In the genomic region with DNA sequence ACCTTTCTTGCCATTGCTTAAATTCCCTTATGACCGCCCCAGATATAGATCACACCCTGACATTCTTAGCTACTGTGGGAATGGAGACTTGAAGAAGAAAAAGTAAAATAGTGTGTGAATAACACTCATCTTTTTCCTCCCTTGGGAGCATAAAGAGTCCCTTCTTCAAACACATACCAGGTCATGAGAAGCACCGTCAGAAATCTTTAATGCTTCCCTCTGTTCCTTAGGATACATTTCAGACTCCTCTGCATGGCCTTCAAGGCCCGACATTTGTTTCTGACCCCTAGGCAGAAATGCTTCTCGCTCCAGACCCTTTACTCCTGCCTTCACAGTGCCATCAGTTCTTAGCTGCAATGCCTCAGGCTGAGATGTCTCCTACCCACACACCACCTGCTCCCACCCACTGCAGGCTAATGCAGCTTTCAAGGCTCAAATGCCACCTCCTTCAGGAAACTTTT, we compare ENCODE assay signal across 16 cellular contexts. TPM values are rescaled to one million over a fixed set of nuclear protein-coding genes. Genes with fewer than 3 reads are reported as not detected.
DNase-seq lines count a peak whose midpoint lies in the region; ATAC-seq, FAIRE-seq and TF ChIP-seq lines count a peak whose summit lies in the region.
"Had no signal": no experiment of that assay in that cellular context is flagged by ENCODE, and none has a peak within 500 bp of the region (broad histone marks: within the 10 kb centered on the region; RNA-seq: fewer than 3 reads in every experiment).

No MANE protein-coding gene starts in this region.

- no peak overlapping the region for H4K91ac ChIP-seq in IMR-90 (ENCODE audit: insufficient read depth, low read depth, low read length)

- peaks cover 14% of the 10 kb centered on the region for H3K9me1 ChIP-seq in IMR-90 (ENCODE audit: insufficient read depth, low read length)

- H3K4me2 ChIP-seq in IMR-90 (ENCODE audit: low read depth, low read length) (peak overlapping the region; percentile 79; the same call in 1 of the 2 replicates), osteoblast (ENCODE audit: insufficient read depth, low read length) (no peak overlapping the region)
- H3K4me2 ChIP-seq: A549 had no signal

- peak overlapping the region; percentile 80; the same call in 1 of the 2 replicates for H2AK5ac ChIP-seq in IMR-90 (ENCODE audit: low read depth, low read length)

- H3K27me3 ChIP-seq in IMR-90 (ENCODE audit: control insufficient read depth, insufficient read depth, low read length) (no peaks in the 10 kb centered on the region), endodermal cell (ENCODE audit: control insufficient read depth, insufficient read depth, low read length, poor library complexity, severe bottlenecking) (no peaks in the 10 kb centered on the region), osteoblast (ENCODE audit: insufficient read depth, low read length) (no peaks in the 10 kb centered on the region), right cardiac atrium (ENCODE audit: control insufficient read depth, insufficient read depth) (no peaks in the 10 kb centered on the region)

- no peak for TF ChIP-seq POLR2A in IMR-90 (IDR thresholded peaks at IDR 0.05; ENCODE audit: low read depth, low read length)

- peaks cover 14% of the 10 kb centered on the region for H3K4me1 ChIP-seq in IMR-90 (ENCODE audit: control insufficient read depth, insufficient read depth, low read length)
- peaks cover 2% of the 10 kb centered on the region for H3K4me1 ChIP-seq in endodermal cell (ENCODE audit: control insufficient read depth, insufficient read depth, low read length)
- H3K4me1 ChIP-seq in osteoblast (ENCODE audit: insufficient read depth, low read length), result peaks cover 15% of the 10 kb centered on the region
- peaks cover 2% of the 10 kb centered on the region for H3K4me1 ChIP-seq in right cardiac atrium (ENCODE audit: control insufficient read depth, insufficient read depth, low read length)

- POLR2A ChIA-PET in IMR-90 (lab: Charles Lee; ENCODE audit: unreplicated experiment), result no interaction called here

- H2BK20ac ChIP-seq in IMR-90 (ENCODE audit: low read depth, low read length), result peak overlapping the region; percentile 64

- peak overlapping the region; percentile 20 to 41; a peak in 2 of 4 replicates for H4K8ac ChIP-seq in IMR-90 (ENCODE audit: low read depth in 2 of 2, low read length in 2 of 2)

- in situ Hi-C loops in IMR-90 (cut with MboI; ENCODE audit: low sequenced_read_pairs), result no loop called here

- H3K14ac ChIP-seq in IMR-90 (replicated peaks; ENCODE audit: low read depth, low read length), result peak overlapping the region; percentile 65

- no peaks in the 10 kb centered on the region for H3K36me3 Mint-ChIP-seq in endodermal cell (ENCODE audit: low read depth)

- H4K20me1 ChIP-seq in IMR-90 (ENCODE audit: insufficient read depth, low read length), result peaks cover 22% of the 10 kb centered on the region
- peaks cover 16% of the 10 kb centered on the region for H4K20me1 ChIP-seq in osteoblast (ENCODE audit: insufficient read depth, low read length)

- H2AFZ ChIP-seq in IMR-90 (replicated peaks; ENCODE audit: low read length, poor library complexity) (no peak overlapping the region), osteoblast (ENCODE audit: low read length) (no peak overlapping the region)

- peaks cover 7% of the 10 kb centered on the region for H3K4me1 Mint-ChIP-seq in endodermal cell

- FAIRE-seq in A204.1 (lab: Jason Lieb, UNC), result peak; percentile 21
- FAIRE-seq: A549 had no signal

- intact Hi-C loops in IMR-90 (cut with micrococcal nuclease), result loop anchor here (1.0 to 5.0 kb wide), 2 partner anchors 7 to 37 kb away; no protein-coding TSS in a partner anchor
- intact Hi-C loops in right cardiac atrium (cut with DNase I), result no loop called here

- H3K4me3 ChIP-seq in IMR-90 (ENCODE audit: insufficient read depth, low read depth, low read length), result no peak overlapping the region
- H3K4me3 ChIP-seq in endodermal cell (ENCODE audit: low read length), result no peak overlapping the region
- no peak overlapping the region for H3K4me3 ChIP-seq in osteoblast (ENCODE audit: insufficient read depth, low read length)
- H3K4me3 ChIP-seq in right cardiac atrium (ENCODE audit: low read length), result no peak overlapping the region
- H3K4me3 ChIP-seq: A549 had no signal

- WGBS in IMR-90 (ENCODE audit: extremely low coverage in 2 of 2, insufficient read length in 1 of 2), 2 experiments, result no CpG with 5 or more reads among the region's 4 CpGs
- 86 to 91% methylated on average over 2 to 3 of the region's 4 CpGs for WGBS in endodermal cell (ENCODE audit: insufficient coverage in 1 of 2, insufficient read length in 1 of 2), 2 experiments
- 76% methylated on average over 4 of the region's 4 CpGs for WGBS in right cardiac atrium

- no peak overlapping the region for H3K4me3 Mint-ChIP-seq in endodermal cell
- H3K4me3 Mint-ChIP-seq: activated T-cell treated with anti-CD3 and anti-CD28 coated beads, Interleukin-2, amount 50 U/mL, for 4 hours had no signal

- peaks cover 97% of the 10 kb centered on the region for H3K79me2 ChIP-seq in osteoblast (ENCODE audit: insufficient read depth, low read length)

- dilution Hi-C loops in IMR-90 (cut with HindIII; ENCODE audit: low sequenced_read_pairs, unreplicated experiment), result no loop called here

- no peak overlapping the region for H3K56ac ChIP-seq in IMR-90 (ENCODE audit: extremely low read depth, insufficient read depth, low read length)

- H3K23ac ChIP-seq in IMR-90 (ENCODE audit: low read depth, low read length), result peak overlapping the region; percentile 1; the same call in 1 of the 2 replicates

- H2BK120ac ChIP-seq in IMR-90 (ENCODE audit: low read depth, low read length), result peak overlapping the region; percentile 16

- peak overlapping the region; percentile 77 for H3K4ac ChIP-seq in IMR-90 (ENCODE audit: low read depth, low read length)

- peaks cover 9% of the 10 kb centered on the region for H3K27me3 Mint-ChIP-seq in endodermal cell (ENCODE audit: insufficient read depth)

- CTCF ChIA-PET in IMR-90 (lab: Yijun Ruan, JAX), result interaction anchor here (0.6 to 2.0 kb wide), 4 partner anchors 9 to 161 kb away, joined by 3 to 5 read pairs (median 4); no protein-coding TSS in a partner anchor

- no peak overlapping the region for H2AK9ac ChIP-seq in IMR-90 (replicated peaks; ENCODE audit: low read depth, low read length, poor library complexity)

- H4K5ac ChIP-seq in IMR-90 (ENCODE audit: low read depth, low read length), result peak overlapping the region; percentile 56

- H3K27ac Mint-ChIP-seq in endodermal cell, result no peak overlapping the region

- H3K36me3 ChIP-seq in IMR-90 (ENCODE audit: control insufficient read depth, insufficient read depth, low read length) (no peaks in the 10 kb centered on the region), endodermal cell (ENCODE audit: control insufficient read depth, insufficient read depth, low read length) (no peaks in the 10 kb centered on the region), osteoblast (ENCODE audit: insufficient read depth, low read length) (no peaks in the 10 kb centered on the region)

- no TSS peak for BruUV-seq in IMR-90 (replicated peaks; lab: Mats Ljungman, UMichigan)

- H3K9ac ChIP-seq in IMR-90 (ENCODE audit: low read depth, low read length) (0 out of 2 replicates have a peak overlapping the region, but pooled peaks have one; percentile 12), endodermal cell (ENCODE audit: extremely low read depth, low read length, poor library complexity, severe bottlenecking) (no peak overlapping the region)

- no peaks in the 10 kb centered on the region for H3K9me3 Mint-ChIP-seq in endodermal cell
- H3K9me3 Mint-ChIP-seq: activated T-cell treated with anti-CD3 and anti-CD28 coated beads, Interleukin-2, amount 50 U/mL, for 4 hours had no signal

- H2BK5ac ChIP-seq in IMR-90 (ENCODE audit: low read depth, low read length, poor library complexity, severe bottlenecking), result peak overlapping the region; percentile 90

- TF ChIP-seq CTCF in IMR-90 (conservative IDR thresholded peaks at IDR 0.05; ENCODE audit: low read depth, low read length) (no peak), endodermal cell (conservative IDR thresholded peaks at IDR 0.05) (no peak), osteoblast (IDR thresholded peaks at IDR 0.05; ENCODE audit: extremely low read depth, low read depth, low read length) (no peak)

- ATAC-seq in IMR-90 (ENCODE audit: low read depth), result peak; percentile 13
- ATAC-seq in HG03039 (IDR thresholded peaks at IDR 0.05; ENCODE audit: unreplicated experiment), result no peak
- no peak for ATAC-seq in right cardiac atrium
- no peak for ATAC-seq in GM18909 (IDR thresholded peaks at IDR 0.05; ENCODE audit: poor library complexity, unreplicated experiment)
- no peak for ATAC-seq in GM19397 (IDR thresholded peaks at IDR 0.05; ENCODE audit: unreplicated experiment)
- ATAC-seq: A549; activated T-cell treated with anti-CD3 and anti-CD28 coated beads, Interleukin-2, amount 50 U/mL, for 4 hours had no signal

- H3K18ac ChIP-seq in IMR-90 (ENCODE audit: low read depth, low read length), result peak overlapping the region; percentile 69; the same call in 1 of the 2 replicates

- H3K27ac ChIP-seq in IMR-90 (ENCODE audit: insufficient read depth, low read length), result peak overlapping the region; percentile 38; the same call in 1 of the 2 replicates
- peak overlapping the region; percentile 7 for H3K27ac ChIP-seq in endodermal cell (ENCODE audit: low read depth, low read length)
- H3K27ac ChIP-seq in osteoblast (ENCODE audit: low read depth, low read length), result peak overlapping the region; percentile 45
- H3K27ac ChIP-seq in right cardiac atrium (ENCODE audit: low read length), result no peak overlapping the region

- TF ChIP-seq RAD21 in IMR-90 (IDR thresholded peaks at IDR 0.05; ENCODE audit: low read length), result no peak

- H2BK15ac ChIP-seq in IMR-90 (ENCODE audit: low read depth, low read length), result no peak overlapping the region

- H3K79me1 ChIP-seq in IMR-90 (ENCODE audit: low read depth in 1 of 2, low read length in 2 of 2), result peaks cover 39 to 75% of the 10 kb centered on the region in 2 experiments

- H3K9me3 ChIP-seq in IMR-90 (ENCODE audit: control insufficient read depth, insufficient read depth, low read length) (no peaks in the 10 kb centered on the region), endodermal cell (ENCODE audit: control insufficient read depth, low read length) (peaks cover 5% of the 10 kb centered on the region), osteoblast (ENCODE audit: low read depth, low read length) (no peaks in the 10 kb centered on the region), right cardiac atrium (ENCODE audit: control insufficient read depth, low read length) (no peaks in the 10 kb centered on the region)
- H3K9me3 ChIP-seq: A549 had no signal

- no peak for DNase-seq in IMR-90
- DNase-seq in endodermal cell, result no peak
- DNase-seq in osteoblast (ENCODE audit: insufficient read length, low spot score, missing footprints), result no peak
- DNase-seq in right cardiac atrium, result no peak
- DNase-seq: activated CD4-positive, alpha-beta T cell treated with anti-CD3 and anti-CD28 coated beads for 4 hours; activated T-cell treated with anti-CD3 and anti-CD28 coated beads, Interleukin-2, amount 50 U/mL, for 4 hours; amniotic stem cell; Calu3; NCI-H187; NCI-H524; stimulated activated CD4-positive, alpha-beta T cell treated with anti-CD3 and anti-CD28 coated beads, Interleukin-4, amount 100 ng/mL, for 1 hour had no signal

RNA-seq across cellular contexts. Expression of gene SCHIP1, which starts 5.2 kb away (rescaled TPM):
- total RNA-seq in IMR-90 (2012; rRNA removed) (5.0 and 5.4 TPM in 2 replicates), endodermal cell (under 1 TPM; 0.64 to 0.84 TPM), osteoblast (1.8 and 2.4 TPM in 2 replicates), right cardiac atrium (10 to 100 TPM; 34.7 to 53.7 (median 44.0) TPM)
- polyA plus RNA-seq in IMR-90 (2012; rRNA removed) (2.8 and 3.9 TPM in 2 replicates), right cardiac atrium (61.0 TPM)
- 0.21 and 0.57 TPM in 2 replicates for polyA plus RNA-seq in IMR-90 (2012; cell fraction: cytosol; rRNA removed)
- 3.5 and 19.4 TPM in 2 replicates for polyA plus RNA-seq in IMR-90 (2012; cell fraction: nucleus; rRNA removed; ENCODE audit: low replicate concordance)
- 54.3 TPM for polyA plus RNA-seq in endodermal cell (2013, experiment 1 of 2)
- polyA plus RNA-seq in endodermal cell (2013, experiment 2 of 2), result 49.1 TPM
- total RNA-seq: activated T-cell treated with anti-CD3 and anti-CD28 coated beads, Interleukin-2, amount 50 U/mL, for 4 hours had no signal
